Comparison of ENCODE assay signal across 8 cellular contexts in the genomic region with DNA sequence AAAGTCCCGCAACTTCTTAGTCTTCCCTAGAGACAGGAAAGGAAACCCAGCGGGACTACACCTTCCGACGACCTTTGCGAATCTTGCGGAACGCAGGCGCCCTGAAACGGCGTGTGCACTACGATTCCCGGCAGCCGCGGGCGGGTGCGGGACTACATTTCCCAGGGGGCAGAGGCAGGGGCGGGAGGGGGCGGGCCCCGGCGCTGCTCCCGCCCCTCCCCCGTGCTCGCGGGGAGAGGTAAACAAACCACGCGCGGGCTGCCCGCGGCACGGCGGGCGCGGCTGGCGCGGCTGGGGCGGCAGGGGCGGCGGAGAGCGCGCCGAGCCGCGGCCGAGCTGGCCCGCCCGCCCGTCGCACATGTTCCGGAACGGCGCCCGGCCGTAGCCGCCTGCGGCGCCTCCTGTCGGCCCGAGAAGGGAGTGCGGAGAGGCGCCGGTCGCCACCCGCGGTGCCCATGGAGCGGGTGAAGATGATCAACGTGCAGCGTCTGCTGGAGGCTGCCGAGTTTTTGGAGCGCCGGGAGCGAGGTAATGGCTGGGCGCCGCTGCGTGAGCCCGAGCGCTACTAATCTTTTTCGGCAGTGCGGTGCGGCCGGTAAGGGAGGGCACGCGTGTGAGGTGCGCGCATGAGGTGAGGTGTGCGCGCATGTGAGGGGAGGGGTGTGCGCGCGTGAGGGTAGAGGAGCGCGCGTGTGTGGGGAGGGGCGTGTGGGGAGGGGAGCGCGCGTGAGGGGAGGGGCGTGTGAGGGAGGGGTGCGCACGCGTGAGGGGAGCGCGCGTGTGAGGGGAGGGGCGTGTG. TPM values are rescaled to one million over a fixed set of nuclear protein-coding genes. Genes with fewer than 3 reads are reported as not detected.
DNase-seq lines count a peak whose midpoint lies in the region; ATAC-seq and TF ChIP-seq lines count a peak whose summit lies in the region.

No MANE protein-coding gene starts in this region.

- intact Hi-C loops in aorta (cut with DNase I), result loop anchor here (5.0 to 10.0 kb wide), 5 partner anchors 41 to 341 kb away; partner anchors contain the start of gene ADD3 (in 1 of the 2)

- peaks cover 3 to 4% of the 10 kb centered on the region in 2 donors for H3K4me1 ChIP-seq in aorta (ENCODE audit: control insufficient read depth in 1 of 2, insufficient read depth in 2 of 2, low read length in 2 of 2)

- H3K36me3 ChIP-seq in aorta (ENCODE audit: control insufficient read depth in 1 of 2, insufficient read depth in 2 of 2, low read length in 1 of 2), result no peaks in the 10 kb centered on the region

- H3K4me3 ChIP-seq in astrocyte of the cerebellum (ENCODE audit: low read depth, low read length) (peak overlapping the region; percentile 66), aorta (ENCODE audit: low read length in 2 of 2) (peak overlapping the region; percentile 54 to 91)

- H3K27ac ChIP-seq in aorta (ENCODE audit: low read depth in 1 of 2, low read length in 2 of 2), result peak overlapping the region; percentile 15 to 78

- H3K9me3 ChIP-seq in aorta (ENCODE audit: control insufficient read depth, low read length), result no peaks in the 10 kb centered on the region

- in situ Hi-C loops in astrocyte of the cerebellum (cut with HindIII; ENCODE audit: low sequenced_read_pairs), result no loop called here

- DNase-seq in NCI-H1694 (lab: John Stamatoyannopoulos, UW), result peak; percentile 62
- DNase-seq in T-helper 9 cell, result peak; percentile 82
- DNase-seq in astrocyte of the cerebellum (ENCODE audit: low read depth), result peak; percentile 84
- DNase-seq in hippocampal formation (lab: John Stamatoyannopoulos, UW), result peak; percentile 88 to 97
- peak; percentile 86 for DNase-seq in renal cortical epithelial cell (ENCODE audit: low read depth)
- DNase-seq in aorta, result peak; percentile 95 to 96

- peak; percentile 63 for TF ChIP-seq CTCF in astrocyte of the cerebellum (IDR thresholded peaks at IDR 0.05; ENCODE audit: low read depth, low read length, missing control alignments)

- ATAC-seq in GM18499 (IDR thresholded peaks at IDR 0.05; ENCODE audit: insufficient read depth, unreplicated experiment) (peak; percentile 64), HG02943 (IDR thresholded peaks at IDR 0.05; ENCODE audit: low read depth, unreplicated experiment) (peak; percentile 78), aorta (ENCODE audit: low FRiP score) (peak; percentile 88)

- 0 to 1% methylated on average over 67 to 104 of the region's 104 CpGs for WGBS in aorta, 2 donors

- H3K27me3 ChIP-seq in aorta (ENCODE audit: control insufficient read depth in 1 of 2, insufficient read depth in 2 of 2, low read length in 1 of 2), result no peaks in the 10 kb centered on the region

RNA-seq across cellular contexts. Expression of gene MXI1, which starts 18.6 kb away (rescaled TPM):
- total RNA-seq in renal cortical epithelial cell (18.4 and 37.2 TPM in 2 replicates), aorta (100 to 1,000 TPM in 1 of 2 donors, 10 to 100 TPM in 1; 72.3 to 121 TPM)
- 100 to 1,000 TPM in 1 of 2 donors, 10 to 100 TPM in 1; 79.9 to 101 TPM for polyA plus RNA-seq in aorta

Comparison
In these comparisons a context has a peak if more than half of its experiments do, and no peak if none do; other contexts are left out.
1. Peak in every context shown above with its lines: DNase-seq, ATAC-seq, H3K4me3 ChIP-seq and H3K27ac ChIP-seq.